Comparison of ENCODE assay signal across 1 cellular context in genomic region chr10:31030800-31031199, GRCh38.
TF ChIP-seq lines count a peak whose summit lies in the region.

No MANE protein-coding gene starts in this region.

TF ChIP-seq in H1, 55 proteins besides CTCF, POLR2A, EP300 and RAD21 (continued from another document):
- no peak for TF ChIP-seq ATF2 (IDR thresholded peaks at IDR 0.05; ENCODE audit: low read length)
- TF ChIP-seq SRF (IDR thresholded peaks at IDR 0.05; ENCODE audit: low read depth, low read length) = no peak
- TF ChIP-seq, protein P1, sequence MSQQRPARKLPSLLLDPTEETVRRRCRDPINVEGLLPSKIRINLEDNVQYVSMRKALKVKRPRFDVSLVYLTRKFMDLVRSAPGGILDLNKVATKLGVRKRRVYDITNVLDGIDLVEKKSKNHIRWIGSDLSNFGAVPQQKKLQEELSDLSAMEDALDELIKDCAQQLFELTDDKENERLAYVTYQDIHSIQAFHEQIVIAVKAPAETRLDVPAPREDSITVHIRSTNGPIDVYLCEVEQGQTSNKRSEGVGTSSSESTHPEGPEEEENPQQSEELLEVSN (IDR thresholded peaks at IDR 0.05) = no peak
- no peak for TF ChIP-seq TAF7 (optimal IDR thresholded peaks at IDR 0.05; ENCODE audit: borderline replicate concordance, low read depth, low read length)
- TF ChIP-seq YY1 (IDR thresholded peaks at IDR 0.05; ENCODE audit: low read depth, low read length) = no peak
